Comparison of ENCODE assay signal across 2 cellular contexts in genomic region chr3:174810256-174810655, GRCh38.
TF ChIP-seq lines count a peak whose summit lies in the region.

No MANE protein-coding gene starts in this region.

TF ChIP-seq in liver, 16 proteins besides CTCF, POLR2A, EP300 and RAD21:
- no peak for TF ChIP-seq ATF3 (IDR thresholded peaks at IDR 0.05)
- peak; percentile 82 to 85 for TF ChIP-seq HNF4A (conservative IDR thresholded peaks at IDR 0.05)
- peak; percentile 30 for TF ChIP-seq YY1 (IDR thresholded peaks at IDR 0.05)
- TF ChIP-seq EGR1 (IDR thresholded peaks at IDR 0.05; ENCODE audit: low read depth in 2 of 2): no peak
- no peak for TF ChIP-seq GABPA (IDR thresholded peaks at IDR 0.05 in 1 of 2, conservative IDR thresholded peaks at IDR 0.05 in 1 of 2)
- peak; percentile 80 for TF ChIP-seq SP1 (IDR thresholded peaks at IDR 0.05)
- no peak for TF ChIP-seq MAX (IDR thresholded peaks at IDR 0.05)
- TF ChIP-seq NR2F2 (IDR thresholded peaks at IDR 0.05): no peak
- TF ChIP-seq ZBTB33 (IDR thresholded peaks at IDR 0.05): no peak
- TF ChIP-seq REST (IDR thresholded peaks at IDR 0.05): peak; percentile 24
- no peak for TF ChIP-seq FOXA2 (IDR thresholded peaks at IDR 0.05)
- TF ChIP-seq RXRA (IDR thresholded peaks at IDR 0.05): peak; percentile 76 to 82
- peak; percentile 34 for TF ChIP-seq HNF4G (IDR thresholded peaks at IDR 0.05)
- no peak for TF ChIP-seq FOXA1 (IDR thresholded peaks at IDR 0.05)
- peak in 1 of 2 donors; percentile 18 for TF ChIP-seq JUND (IDR thresholded peaks at IDR 0.05)
TF ChIP-seq in liver: peak in this region for 7.

TF ChIP-seq in HepG2, 621 proteins besides CTCF, POLR2A, EP300 and RAD21 (continued from another document):
- TF ChIP-seq POLR2AphosphoS2 (IDR thresholded peaks at IDR 0.05; ENCODE audit: low read depth, low read length) (no peak), CSRNP2 (CRISPR knock-in tag; conservative IDR thresholded peaks at IDR 0.05; ENCODE audit: low read depth) (no peak), ZFP36L2 (CRISPR knock-in tag; IDR thresholded peaks at IDR 0.05) (no peak), ZNF672 (CRISPR knock-in tag; IDR thresholded peaks at IDR 0.05) (no peak), RERE (CRISPR knock-in tag; IDR thresholded peaks at IDR 0.05; ENCODE audit: low read depth) (no peak), NFYB (CRISPR knock-in tag; IDR thresholded peaks at IDR 0.05) (no peak), MED1 (CRISPR knock-in tag; IDR thresholded peaks at IDR 0.05) (no peak), ZNF543 (CRISPR knock-in tag; IDR thresholded peaks at IDR 0.05) (no peak)
